1 cellular context compared by ENCODE assay signal in genomic region chr12:29169979-29170378, GRCh38. TPM values are rescaled to one million over a fixed set of nuclear protein-coding genes. Genes with fewer than 3 reads are reported as not detected.
"Had no signal": no experiment of that assay in that cellular context is flagged by ENCODE, and none has a peak within 500 bp of the region (broad histone marks: within the 10 kb centered on the region; RNA-seq: fewer than 3 reads in every experiment).

No MANE protein-coding gene starts in this region.

RNA-seq across cellular contexts. Expression of gene FAR2, which starts 20.9 kb away (rescaled TPM):
- total RNA-seq: HepG2 had no signal
- polyA plus RNA-seq: HepG2 had no signal
